In the genomic region with DNA sequence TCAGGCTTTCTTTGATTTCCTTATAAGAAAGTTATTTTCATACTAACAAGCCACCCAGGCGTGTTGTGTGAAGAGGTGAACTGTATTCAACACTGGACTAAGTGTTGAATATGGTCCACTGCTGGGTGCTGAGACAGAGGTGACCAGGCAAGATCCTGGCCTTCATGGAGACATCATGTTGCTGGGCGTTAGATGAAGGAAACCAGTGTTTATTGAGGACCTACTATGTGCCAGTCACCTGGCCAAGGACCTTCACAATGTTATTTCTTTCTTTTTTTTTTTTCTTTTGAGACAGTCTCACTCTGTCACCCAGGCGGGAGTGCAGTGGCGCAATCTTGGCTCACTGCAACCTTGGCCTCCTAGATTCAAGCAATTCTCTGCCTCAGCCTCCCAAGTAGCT, we compare ENCODE assay signal across 32 cellular contexts. TPM values are rescaled to one million over a fixed set of nuclear protein-coding genes. Genes with fewer than 3 reads are reported as not detected.
"Had no signal": no experiment of that assay in that cellular context is flagged by ENCODE, and none has a peak within 500 bp of the region (broad histone marks: within the 10 kb centered on the region; RNA-seq: fewer than 3 reads in every experiment).

No MANE protein-coding gene starts in this region.

- H3K9me3 ChIP-seq: colonic mucosa, esophagus squamous epithelium, gastrocnemius medialis, heart right ventricle, left lung, lower lobe of right lung, mucosa of descending colon had no signal

- H3K4me3 ChIP-seq: colonic mucosa, esophagus squamous epithelium, gastrocnemius medialis, heart right ventricle, left lung, lower lobe of right lung, mucosa of descending colon had no signal

- ATAC-seq: effector memory CD8-positive, alpha-beta T cell; esophagus mucosa; gastrocnemius medialis; heart right ventricle; left cardiac atrium; left lung; left ventricle myocardium superior; lower lobe of right lung; mucosa of descending colon had no signal

- DNase-seq: colonic mucosa; cortex of kidney; effector CD8-positive, alpha-beta T cell; effector memory CD8-positive, alpha-beta T cell; endodermal cell; erythroblast; esophagus squamous epithelium; foreskin fibroblast; foreskin melanocyte; gastrocnemius medialis; glutamatergic neuron; head of caudate nucleus; heart right ventricle; hippocampal formation; left cardiac atrium; left lung; left ventricle myocardium superior; lower lobe of right lung; mucosa of descending colon; naive B cell had no signal

- H3K36me3 ChIP-seq: colonic mucosa, esophagus squamous epithelium, gastrocnemius medialis, heart right ventricle, left lung, lower lobe of right lung had no signal

- H3K27ac ChIP-seq: colonic mucosa, epithelial cell of prostate, esophagus squamous epithelium, gastrocnemius medialis, heart right ventricle, left lung, lower lobe of right lung had no signal

- H3K4me1 ChIP-seq: colonic mucosa, gastrocnemius medialis, heart right ventricle had no signal

- FAIRE-seq: endometrium, islet of Langerhans, keratinocyte had no signal

- H3K27me3 ChIP-seq: colonic mucosa, gastrocnemius medialis had no signal

RNA-seq across cellular contexts. Expression of gene TREML1, which starts 1.9 kb away (rescaled TPM):
- total RNA-seq: colonic mucosa, dermis microvascular lymphatic vessel endothelial cell, esophagus squamous epithelium, gastrocnemius medialis, glomerular endothelial cell, kidney epithelial cell, left cardiac atrium, left ventricle myocardium superior, lower leg skin, lung microvascular endothelial cell, mesothelial cell of epicardium, myocyte had no signal

RNA-seq across cellular contexts. Expression of gene TREM2, which starts 6.9 kb away (rescaled TPM):
- total RNA-seq: dermis microvascular lymphatic vessel endothelial cell, endodermal cell, glomerular endothelial cell, kidney epithelial cell, lung microvascular endothelial cell, mesothelial cell of epicardium, myocyte had no signal

RNA-seq across cellular contexts. Expression of gene TREML2, which starts 44.9 kb away (rescaled TPM):
- total RNA-seq: dermis microvascular lymphatic vessel endothelial cell, endodermal cell, glomerular endothelial cell, left ventricle myocardium superior, lung microvascular endothelial cell, mesothelial cell of epicardium, mucosa of descending colon, myocyte had no signal
